ENCODE assay signal across 19 cellular contexts in the genomic region with DNA sequence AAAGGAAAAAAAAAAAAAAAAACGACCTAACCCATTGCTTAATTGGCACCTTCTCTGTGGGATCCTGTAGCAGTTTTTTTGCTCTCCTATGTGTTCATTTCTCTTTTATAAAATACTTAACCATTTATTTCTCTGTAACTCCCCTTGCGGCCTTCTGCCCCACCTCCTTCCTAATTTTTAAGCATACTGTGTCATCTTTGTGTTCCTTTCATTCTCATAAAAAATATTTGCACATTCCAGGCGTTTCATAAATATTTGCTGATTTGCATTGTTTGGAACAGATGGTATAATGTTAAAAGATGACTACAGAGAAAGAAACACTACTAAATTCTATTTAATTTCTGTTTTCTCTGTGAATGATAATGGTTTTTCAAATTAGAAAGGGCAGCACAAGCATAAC.
"Had no signal": no experiment of that assay in that cellular context is flagged by ENCODE, and none has a peak within 500 bp of the region (broad histone marks: within the 10 kb centered on the region; RNA-seq: fewer than 3 reads in every experiment).

No MANE protein-coding gene starts in this region.

- ATAC-seq: heart left ventricle; naive thymus-derived CD8-positive, alpha-beta T cell; psoas muscle had no signal

- H3K27ac ChIP-seq: colonic mucosa, heart left ventricle, neutrophil, psoas muscle, sigmoid colon had no signal

- DNase-seq: colonic mucosa; dermis blood vessel endothelial cell; endodermal cell; erythroblast; heart left ventricle; hippocampal formation; kidney glomerular epithelial cell; mesendoderm; naive thymus-derived CD8-positive, alpha-beta T cell; psoas muscle; retina; sigmoid colon; stimulated activated CD4-positive, alpha-beta T cell treated with anti-CD3 and anti-CD28 coated beads, Interleukin-2, amount 100 ng/mL, for 48 hours; stimulated activated naive CD4-positive, alpha-beta T cell treated with Interleukin-2 at 50 U/mL for 16 hours had no signal

- H3K4me3 Mint-ChIP-seq: endodermal cell; naive thymus-derived CD8-positive, alpha-beta T cell had no signal

- H3K36me3 Mint-ChIP-seq: naive thymus-derived CD8-positive, alpha-beta T cell had no signal

- H3K27me3 ChIP-seq: colonic mucosa, heart left ventricle, neutrophil, sigmoid colon had no signal

- H3K4me3 ChIP-seq: colonic mucosa, heart left ventricle, psoas muscle, sigmoid colon, smooth muscle cell had no signal

- H3K4me2 ChIP-seq: smooth muscle cell had no signal

- H3K4me1 Mint-ChIP-seq: naive thymus-derived CD8-positive, alpha-beta T cell had no signal

- H3K36me3 ChIP-seq: colonic mucosa, heart left ventricle, neutrophil, sigmoid colon had no signal

- H3K9me3 ChIP-seq: colonic mucosa, heart left ventricle, neutrophil, psoas muscle, sigmoid colon had no signal

- H3K27ac Mint-ChIP-seq: endodermal cell; naive thymus-derived CD8-positive, alpha-beta T cell had no signal

- FAIRE-seq: endothelial cell of umbilical vein, frontal cortex, urothelium cell line had no signal

- H3K4me1 ChIP-seq: colonic mucosa, heart left ventricle, psoas muscle, sigmoid colon had no signal

- H3K9me3 Mint-ChIP-seq: endodermal cell had no signal
